In the genomic region with DNA sequence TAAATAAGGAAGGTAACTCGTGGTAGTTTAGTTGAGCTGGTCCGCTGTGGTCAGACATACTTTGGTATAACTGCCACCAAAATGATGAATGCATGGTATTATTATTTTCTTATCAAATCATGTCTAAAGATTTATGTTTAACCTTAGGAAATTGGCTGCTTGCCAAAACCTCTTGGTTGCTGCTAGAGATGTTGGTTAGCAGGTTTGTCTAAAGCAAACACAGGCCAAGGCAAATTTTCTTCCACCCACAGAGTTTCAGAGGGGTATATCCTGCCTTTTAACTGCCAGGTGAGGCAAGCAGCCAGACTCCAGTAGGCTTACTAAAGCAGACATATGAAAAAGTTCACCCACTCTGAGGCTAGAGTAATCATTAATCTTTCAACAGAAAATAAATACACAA, we compare ENCODE assay signal across 8 cellular contexts.
A peak's percentile ranks its signal among the peaks of the same experiment; 100 is the strongest.
DNase-seq lines count a peak whose midpoint lies in the region; ATAC-seq and TF ChIP-seq lines count a peak whose summit lies in the region.

No MANE protein-coding gene starts in this region.

- no peak overlapping the region for H3K27ac ChIP-seq in esophagus squamous epithelium

- DNase-seq in ELR (ENCODE audit: low read depth) (peak; percentile 20), NCI-H2029 (lab: John Stamatoyannopoulos, UW) (peak; percentile 59), epithelial cell of esophagus (ENCODE audit: low read depth) (peak; percentile 73), SKM-1 treated with dmso at 0.1 percent for 144 hours (lab: John Stamatoyannopoulos, UW; ENCODE audit: unreplicated experiment) (no peak), esophagus squamous epithelium (lab: John Stamatoyannopoulos, UW) (no peak), MV-4-11 (lab: John Stamatoyannopoulos, UW) (no peak)

- ATAC-seq in HG02840 (IDR thresholded peaks at IDR 0.05; ENCODE audit: low FRiP score, unreplicated experiment) (peak; percentile 86), GM18520 (IDR thresholded peaks at IDR 0.05; ENCODE audit: unreplicated experiment) (no peak)

- TF ChIP-seq POLR2A in esophagus squamous epithelium (IDR thresholded peaks at IDR 0.05): no peak

- no peaks in the 10 kb centered on the region for H3K4me1 ChIP-seq in esophagus squamous epithelium

- WGBS in esophagus squamous epithelium, 2 donors: 9 to 38% methylated on average over 2 of the region's 2 CpGs

- TF ChIP-seq CTCF in epithelial cell of esophagus (IDR thresholded peaks at IDR 0.05; ENCODE audit: insufficient read depth, low read depth, low read length, missing control alignments) (no peak), esophagus squamous epithelium (IDR thresholded peaks at IDR 0.05) (no peak)

- no peaks in the 10 kb centered on the region for H3K9me3 ChIP-seq in esophagus squamous epithelium

- no peaks in the 10 kb centered on the region for H3K27me3 ChIP-seq in esophagus squamous epithelium

- H3K4me3 ChIP-seq in epithelial cell of esophagus (ENCODE audit: low read length) (no peak overlapping the region), esophagus squamous epithelium (no peak overlapping the region)

- intact Hi-C loops in esophagus squamous epithelium (cut with DNase I): no loop called here

- H3K36me3 ChIP-seq in esophagus squamous epithelium: no peaks in the 10 kb centered on the region

Comparison
In these comparisons a context has a peak if more than half of its experiments do, and no peak if none do; other contexts are left out.
1. DNase-seq: peak in ELR (single experiment), NCI-H2029 (single experiment) and epithelial cell of esophagus (single experiment); none in SKM-1 treated with dmso at 0.1 percent for 144 hours (single experiment), esophagus squamous epithelium (single experiment) and MV-4-11 (single experiment).